19 cellular contexts compared by ENCODE assay signal in the genomic region with DNA sequence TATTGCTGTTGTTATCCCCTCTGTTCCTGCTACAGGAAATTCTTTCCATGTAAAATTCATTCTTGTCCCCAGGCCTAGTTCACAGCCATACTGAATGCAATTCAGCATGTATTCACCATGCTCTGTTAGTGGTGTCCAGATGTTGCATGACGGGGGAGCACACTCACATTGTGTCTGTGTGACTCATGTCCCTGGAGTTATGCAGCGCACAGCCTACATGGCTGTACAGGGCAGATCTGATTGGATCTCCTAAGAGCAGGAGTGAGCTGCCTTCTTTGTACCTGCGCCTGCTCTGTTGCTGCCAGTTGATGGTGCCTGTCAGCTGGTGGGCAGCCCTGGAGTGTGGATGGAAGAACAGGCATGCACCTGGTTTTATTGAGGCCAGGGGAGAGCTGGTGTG. TPM values are rescaled to one million over a fixed set of nuclear protein-coding genes. Genes with fewer than 3 reads are reported as not detected.
DNase-seq lines count a peak whose midpoint lies in the region; ATAC-seq, FAIRE-seq and TF ChIP-seq lines count a peak whose summit lies in the region.
"Had no signal": no experiment of that assay in that cellular context is flagged by ENCODE, and none has a peak within 500 bp of the region (broad histone marks: within the 10 kb centered on the region; RNA-seq: fewer than 3 reads in every experiment).

No MANE protein-coding gene starts in this region.

- POLR2A ChIA-PET in AG04450 (lab: Yijun Ruan, JAX), result no interaction called here

- no peaks in the 10 kb centered on the region for H3K27me3 ChIP-seq in AG04450 (ENCODE audit: control insufficient read depth, insufficient read depth, low read length)
- H3K27me3 ChIP-seq in astrocyte (ENCODE audit: insufficient read depth, low read length), result no peaks in the 10 kb centered on the region
- no peaks in the 10 kb centered on the region for H3K27me3 ChIP-seq in small intestine (ENCODE audit: control insufficient read depth in 2 of 2, insufficient read depth in 2 of 2, low read length in 2 of 2)

- CTCF ChIA-PET in AG04450 (lab: Charles Lee), result interaction anchor here (2.7 to 3.3 kb wide), 2 partner anchors 21 to 22 kb away, joined by 17 to 18 read pairs; no protein-coding TSS in a partner anchor

- peaks cover 2% of the 10 kb centered on the region for H3K9me3 Mint-ChIP-seq in astrocyte (ENCODE audit: unreplicated experiment)
- no peaks in the 10 kb centered on the region for H3K9me3 Mint-ChIP-seq in stimulated activated effector memory CD8-positive, alpha-beta T cell treated with anti-CD3 and anti-CD28 coated beads, Interleukin-12 subunit alpha, Interleukin-12 subunit beta, amount 100 ng/mL, for 72 hours

- H3K9ac ChIP-seq in astrocyte (ENCODE audit: low read length), result no peak overlapping the region

- H2AFZ ChIP-seq in astrocyte (ENCODE audit: low read depth, low read length), result no peak overlapping the region

- H3K9me3 ChIP-seq in AG04450 (ENCODE audit: control insufficient read depth, insufficient read depth, low read length) (peaks cover 5% of the 10 kb centered on the region), astrocyte (ENCODE audit: insufficient read depth, low read depth, low read length) (no peaks in the 10 kb centered on the region), small intestine (ENCODE audit: control insufficient read depth, low read depth) (no peaks in the 10 kb centered on the region)

- H4K20me1 ChIP-seq in astrocyte (ENCODE audit: insufficient read depth, low read length), result no peaks in the 10 kb centered on the region

- FAIRE-seq in astrocyte (lab: Jason Lieb, UNC) (no peak), small intestine (lab: Jason Lieb, UNC) (no peak)
- FAIRE-seq: G401.6, RCC 7860 had no signal

- H3K79me2 ChIP-seq in astrocyte (ENCODE audit: insufficient read depth, low read length), result no peaks in the 10 kb centered on the region

- H3K4me1 Mint-ChIP-seq in astrocyte (ENCODE audit: low read depth, unreplicated experiment), result peaks cover 4% of the 10 kb centered on the region
- peaks cover under 1% of the 10 kb centered on the region for H3K4me1 Mint-ChIP-seq in stimulated activated effector memory CD8-positive, alpha-beta T cell treated with anti-CD3 and anti-CD28 coated beads, Interleukin-12 subunit alpha, Interleukin-12 subunit beta, amount 100 ng/mL, for 72 hours

- no peak for ATAC-seq in stimulated activated effector memory CD8-positive, alpha-beta T cell treated with anti-CD3 and anti-CD28 coated beads, Interleukin-12 subunit alpha, Interleukin-12 subunit beta, amount 100 ng/mL, for 72 hours
- no peak for ATAC-seq in GM19463 (IDR thresholded peaks at IDR 0.05; ENCODE audit: unreplicated experiment)

- no peak overlapping the region for H3K4me3 Mint-ChIP-seq in astrocyte (ENCODE audit: unreplicated experiment)
- no peak overlapping the region for H3K4me3 Mint-ChIP-seq in stimulated activated effector memory CD8-positive, alpha-beta T cell treated with anti-CD3 and anti-CD28 coated beads, Interleukin-12 subunit alpha, Interleukin-12 subunit beta, amount 100 ng/mL, for 72 hours
- H3K4me3 Mint-ChIP-seq: activated naive CD8-positive, alpha-beta T cell had no signal

- H3K4me3 ChIP-seq in AG04450 (ENCODE audit: low read depth, low read length), result no peak overlapping the region
- no peak overlapping the region for H3K4me3 ChIP-seq in HFF-Myc (replicated peaks; ENCODE audit: low read depth, low read length)
- no peak overlapping the region for H3K4me3 ChIP-seq in astrocyte (ENCODE audit: insufficient read depth, low read depth, low read length)
- no peak overlapping the region for H3K4me3 ChIP-seq in foreskin fibroblast (ENCODE audit: low read depth in 1 of 2, low read length in 2 of 2)
- H3K4me3 ChIP-seq in small intestine (ENCODE audit: low read depth in 1 of 2, low read length in 2 of 2), result no peak overlapping the region

- H3K4me2 ChIP-seq in astrocyte (ENCODE audit: low read length), result no peak overlapping the region

- H3K27ac ChIP-seq in AG04450 (ENCODE audit: low read depth, low read length) (no peak overlapping the region), astrocyte (ENCODE audit: low read depth, low read length) (no peak overlapping the region), small intestine (ENCODE audit: low read depth in 1 of 2, low read length in 1 of 2) (no peak overlapping the region)

- H3K4me1 ChIP-seq in astrocyte (ENCODE audit: insufficient read depth, low read length) (peaks cover 3% of the 10 kb centered on the region), small intestine (ENCODE audit: control insufficient read depth in 2 of 2, insufficient read depth in 1 of 2, low read depth in 1 of 2, low read length in 1 of 2) (no peaks in the 10 kb centered on the region)

- peak; percentile 70 for DNase-seq in AG04450 (ENCODE audit: low read depth, low spot score)
- DNase-seq in HFF-Myc (ENCODE audit: extremely low read depth, low read depth), result peak; percentile 85
- peak; percentile 77 for DNase-seq in astrocyte (ENCODE audit: low read depth)
- peak; percentile 91 to 93 for DNase-seq in foreskin fibroblast
- DNase-seq in stimulated activated effector memory CD8-positive, alpha-beta T cell treated with anti-CD3 and anti-CD28 coated beads, Interleukin-12 subunit alpha, Interleukin-12 subunit beta, amount 100 ng/mL, for 72 hours (ENCODE audit: low spot score in 2 of 2), result no peak
- DNase-seq in GOT3 (lab: John Stamatoyannopoulos, UW), result no peak
- no peak for DNase-seq in small intestine
- DNase-seq: C1 segment of cervical spinal cord; effector CD8-positive, alpha-beta T cell; midbrain; NCI-H446; stimulated activated CD4-positive, alpha-beta T cell treated with anti-CD3 and anti-CD28 coated beads, Interleukin-2, amount 100 ng/mL, for 48 hours; stimulated activated naive CD4-positive, alpha-beta T cell had no signal

- peaks cover 18% of the 10 kb centered on the region for H3K27me3 Mint-ChIP-seq in astrocyte (ENCODE audit: low read depth, unreplicated experiment)
- H3K27me3 Mint-ChIP-seq: activated naive CD8-positive, alpha-beta T cell had no signal

- no peak overlapping the region for H3K27ac Mint-ChIP-seq in astrocyte (ENCODE audit: unreplicated experiment)
- H3K27ac Mint-ChIP-seq in stimulated activated effector memory CD8-positive, alpha-beta T cell treated with anti-CD3 and anti-CD28 coated beads, Interleukin-12 subunit alpha, Interleukin-12 subunit beta, amount 100 ng/mL, for 72 hours, result no peak overlapping the region
- H3K27ac Mint-ChIP-seq: activated naive CD8-positive, alpha-beta T cell; progenitor cell of endocrine pancreas had no signal

- TF ChIP-seq CTCF in AG04450 (IDR thresholded peaks at IDR 0.05; ENCODE audit: low read depth, low read length) (no peak), HFF-Myc (IDR thresholded peaks at IDR 0.05; ENCODE audit: low read depth, low read length, missing control alignments) (no peak), astrocyte (IDR thresholded peaks at IDR 0.05; ENCODE audit: insufficient read depth, low read depth, low read length) (no peak), foreskin fibroblast (IDR thresholded peaks at IDR 0.05; ENCODE audit: low read depth, low read length) (no peak)

- H3K36me3 Mint-ChIP-seq in astrocyte (ENCODE audit: low read depth, unreplicated experiment), result peaks cover 2% of the 10 kb centered on the region
- H3K36me3 Mint-ChIP-seq in stimulated activated effector memory CD8-positive, alpha-beta T cell treated with anti-CD3 and anti-CD28 coated beads, Interleukin-12 subunit alpha, Interleukin-12 subunit beta, amount 100 ng/mL, for 72 hours, result no peaks in the 10 kb centered on the region
- H3K36me3 Mint-ChIP-seq: activated naive CD8-positive, alpha-beta T cell had no signal

- WGBS in small intestine, 3 donors, result 88 to 93% (median 89%) methylated on average over 3 of the region's 3 CpGs

- H3K36me3 ChIP-seq in astrocyte (ENCODE audit: insufficient read depth, low read length) (no peaks in the 10 kb centered on the region), small intestine (ENCODE audit: control insufficient read depth in 2 of 2, insufficient read depth in 2 of 2, low read length in 2 of 2) (peaks cover 0 to 11% of the 10 kb centered on the region in 2 donors)

RNA-seq across cellular contexts. Expression of a gene that starts 17.6 kb away (rescaled TPM):
- polyA plus RNA-seq in AG04450 (2011; rRNA removed) (not detected in 2 replicates), small intestine (under 1 TPM in 1 of 3 donors, not detected in 2; 0.03 TPM)
- polyA minus RNA-seq in AG04450 (2011; rRNA and poly(A)+ RNA removed), result not detected in 2 replicates
- 0.11 TPM in 1 of 2 replicates, not detected in the other for total RNA-seq in astrocyte
- total RNA-seq: activated CD8-positive, alpha-beta memory T cell treated with anti-CD3 and anti-CD28 coated beads for 36 hours; progenitor cell of endocrine pancreas had no signal

RNA-seq across cellular contexts. Expression of a gene that starts 38.1 kb away (rescaled TPM):
- polyA plus RNA-seq in AG04450 (2011; rRNA removed) (151 and 234 TPM in 2 replicates), small intestine (100 to 1,000 TPM; 455 to 503 (median 494) TPM)
- polyA minus RNA-seq in AG04450 (2011; rRNA and poly(A)+ RNA removed), result 159 and 216 TPM in 2 replicates
- 58.3 and 74.8 TPM in 2 replicates for total RNA-seq in astrocyte

Comparison
In these comparisons a context has a peak if more than half of its experiments do, and no peak if none do; other contexts are left out.
1. DNase-seq: peak in AG04450 (single experiment), HFF-Myc (single experiment), astrocyte (single experiment) and foreskin fibroblast (2 of 2); none in stimulated activated effector memory CD8-positive, alpha-beta T cell treated with anti-CD3 and anti-CD28 coated beads, Interleukin-12 subunit alpha, Interleukin-12 subunit beta, amount 100 ng/mL, for 72 hours (0 of 2), GOT3 (single experiment) and small intestine (single experiment).